ENCODE assay signal across 28 cellular contexts in the genomic region with DNA sequence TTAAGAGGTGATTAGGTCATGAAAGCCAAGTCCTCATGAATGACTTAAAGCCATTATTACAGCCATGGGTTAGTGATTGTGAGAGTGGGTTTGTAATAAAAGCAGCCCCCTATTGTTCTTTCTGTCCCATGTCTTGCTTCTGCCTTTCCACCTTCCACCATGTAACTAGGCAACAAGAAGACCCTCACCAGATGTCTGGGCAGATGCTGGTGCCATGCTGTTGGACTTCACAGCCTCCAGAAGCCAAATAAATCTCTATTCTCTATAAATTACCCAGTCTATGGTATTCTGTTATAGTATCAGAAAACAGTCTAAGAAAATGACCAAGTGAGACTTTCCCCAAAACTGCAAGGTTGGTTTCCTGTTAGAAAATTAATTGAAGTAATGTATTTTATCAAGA.
"Had no signal": no experiment of that assay in that cellular context is flagged by ENCODE, and none has a peak within 500 bp of the region (broad histone marks: within the 10 kb centered on the region; RNA-seq: fewer than 3 reads in every experiment).

No MANE protein-coding gene starts in this region.

- H3K4me3 ChIP-seq: colonic mucosa, coronary artery, dorsolateral prefrontal cortex, esophagus muscularis mucosa, esophagus squamous epithelium, gastrocnemius medialis, gastroesophageal sphincter, heart left ventricle, heart right ventricle had no signal

- ATAC-seq: effector memory CD8-positive, alpha-beta T cell; esophagus mucosa; foreskin keratinocyte; gastrocnemius medialis; gastroesophageal sphincter; heart left ventricle; heart right ventricle had no signal

- H3K27me3 ChIP-seq: colonic mucosa, esophagus muscularis mucosa, esophagus squamous epithelium, foreskin keratinocyte, gastrocnemius medialis had no signal

- H3K4me1 ChIP-seq: colonic mucosa, esophagus muscularis mucosa, foreskin keratinocyte, gastrocnemius medialis, gastroesophageal sphincter, heart left ventricle, heart right ventricle had no signal

- FAIRE-seq: colon, endometrium, endothelial cell of umbilical vein, frontal cortex had no signal

- H3K36me3 ChIP-seq: colonic mucosa, esophagus muscularis mucosa, esophagus squamous epithelium, gastrocnemius medialis, gastroesophageal sphincter, heart left ventricle, heart right ventricle had no signal

- H3K9me3 ChIP-seq: colonic mucosa, gastrocnemius medialis had no signal

- DNase-seq: colonic mucosa; cortex of kidney; dermis blood vessel endothelial cell; dorsolateral prefrontal cortex; effector CD4-positive, alpha-beta T cell; effector CD8-positive, alpha-beta T cell; effector memory CD4-positive, alpha-beta T cell; effector memory CD8-positive, alpha-beta T cell; endodermal cell; erythroblast; esophagus squamous epithelium; foreskin fibroblast; foreskin keratinocyte; foreskin melanocyte; gastrocnemius medialis; glutamatergic neuron; head of caudate nucleus; heart left ventricle; heart right ventricle had no signal

- H3K27ac ChIP-seq: colonic mucosa, coronary artery, dorsolateral prefrontal cortex, epithelial cell of prostate, esophagus muscularis mucosa, esophagus squamous epithelium, foreskin keratinocyte, gastrocnemius medialis, gastroesophageal sphincter, heart left ventricle, heart right ventricle had no signal
